Comparison of ENCODE assay signal across 1 cellular context in the genomic region with DNA sequence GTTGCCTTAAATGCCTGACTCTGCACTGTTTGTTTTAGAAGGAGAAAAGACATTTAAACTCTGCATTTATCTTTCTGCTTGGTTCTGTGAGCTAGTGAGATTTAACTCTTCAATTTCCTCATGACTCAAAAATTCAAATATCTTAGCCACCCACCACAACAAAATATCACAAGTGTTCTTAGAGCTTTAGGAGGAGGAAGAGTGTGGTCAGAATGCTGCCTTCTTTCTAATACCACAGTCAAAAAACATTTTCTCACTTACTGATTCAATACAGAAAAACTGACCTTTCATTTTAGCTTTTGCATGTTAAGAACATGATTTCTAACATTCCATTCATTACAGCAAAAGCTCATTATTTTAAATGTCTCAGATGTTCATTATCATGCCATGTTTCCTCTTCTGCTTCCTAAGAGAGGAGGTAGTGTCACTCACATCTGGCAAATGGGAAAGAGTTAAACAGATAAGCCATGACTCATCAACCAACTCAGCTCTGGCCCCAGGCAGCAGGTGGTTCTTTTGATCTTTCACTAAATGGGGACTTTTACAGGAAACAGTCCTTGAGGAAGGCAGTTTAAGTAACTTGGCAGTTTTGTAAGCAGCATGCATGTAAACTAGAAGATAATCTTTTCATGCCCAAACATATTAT.
A peak's percentile ranks its signal among the peaks of the same experiment; 100 is the strongest.
TF ChIP-seq lines count a peak whose summit lies in the region.

No MANE protein-coding gene starts in this region.

TF ChIP-seq in K562, 482 proteins besides CTCF, POLR2A, EP300 and RAD21 (continues in another document):
- TF ChIP-seq ZNF57 (CRISPR knock-in tag; IDR thresholded peaks at IDR 0.05): no peak
- peak; percentile 87 for TF ChIP-seq SMARCA4 (IDR thresholded peaks at IDR 0.05)
- TF ChIP-seq, protein P1, sequence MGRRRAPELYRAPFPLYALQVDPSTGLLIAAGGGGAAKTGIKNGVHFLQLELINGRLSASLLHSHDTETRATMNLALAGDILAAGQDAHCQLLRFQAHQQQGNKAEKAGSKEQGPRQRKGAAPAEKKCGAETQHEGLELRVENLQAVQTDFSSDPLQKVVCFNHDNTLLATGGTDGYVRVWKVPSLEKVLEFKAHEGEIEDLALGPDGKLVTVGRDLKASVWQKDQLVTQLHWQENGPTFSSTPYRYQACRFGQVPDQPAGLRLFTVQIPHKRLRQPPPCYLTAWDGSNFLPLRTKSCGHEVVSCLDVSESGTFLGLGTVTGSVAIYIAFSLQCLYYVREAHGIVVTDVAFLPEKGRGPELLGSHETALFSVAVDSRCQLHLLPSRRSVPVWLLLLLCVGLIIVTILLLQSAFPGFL (CRISPR knock-in tag; IDR thresholded peaks at IDR 0.05): no peak
- peak; percentile 79 for TF ChIP-seq NFE2 (IDR thresholded peaks at IDR 0.05; ENCODE audit: low read depth)
- TF ChIP-seq CREM (IDR thresholded peaks at IDR 0.05; ENCODE audit: low read depth): peak; percentile 28; the same call in 1 of the 2 replicates
- TF ChIP-seq ZBTB7A (IDR thresholded peaks at IDR 0.05; ENCODE audit: borderline replicate concordance, control insufficient read depth, low read depth, low read length): no peak
- TF ChIP-seq SIN3A (IDR thresholded peaks at IDR 0.05; ENCODE audit: borderline replicate concordance in 2 of 2, control insufficient read depth in 1 of 2, low read depth in 2 of 2, low read length in 2 of 2): no peak
- TF ChIP-seq CHD2 (IDR thresholded peaks at IDR 0.05; ENCODE audit: low read depth, low read length): no peak
- TF ChIP-seq CBX3 (IDR thresholded peaks at IDR 0.05; ENCODE audit: borderline replicate concordance in 1 of 2, low read length in 2 of 2): no peak
- no peak for TF ChIP-seq RHOXF2B (CRISPR knock-in tag; conservative IDR thresholded peaks at IDR 0.05)
- TF ChIP-seq, protein P2, sequence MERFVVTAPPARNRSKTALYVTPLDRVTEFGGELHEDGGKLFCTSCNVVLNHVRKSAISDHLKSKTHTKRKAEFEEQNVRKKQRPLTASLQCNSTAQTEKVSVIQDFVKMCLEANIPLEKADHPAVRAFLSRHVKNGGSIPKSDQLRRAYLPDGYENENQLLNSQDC (CRISPR knock-in tag; IDR thresholded peaks at IDR 0.05): no peak
- no peak for TF ChIP-seq SIX5 (IDR thresholded peaks at IDR 0.05; ENCODE audit: borderline replicate concordance in 1 of 2, insufficient read depth in 1 of 2, low read depth in 1 of 2, low read length in 2 of 2)
- TF ChIP-seq TCF3 (CRISPR knock-in tag; IDR thresholded peaks at IDR 0.05): peak; percentile 62
- TF ChIP-seq GATAD2B (IDR thresholded peaks at IDR 0.05; ENCODE audit: borderline replicate concordance): no peak
- no peak for TF ChIP-seq ZKSCAN1 (IDR thresholded peaks at IDR 0.05; ENCODE audit: low read depth, low read length)
- 0 out of 2 replicates have a peak, but pooled peaks have one; percentile 65 for TF ChIP-seq SMARCC2 (IDR thresholded peaks at IDR 0.05; ENCODE audit: low read depth)
- TF ChIP-seq, protein P3, sequence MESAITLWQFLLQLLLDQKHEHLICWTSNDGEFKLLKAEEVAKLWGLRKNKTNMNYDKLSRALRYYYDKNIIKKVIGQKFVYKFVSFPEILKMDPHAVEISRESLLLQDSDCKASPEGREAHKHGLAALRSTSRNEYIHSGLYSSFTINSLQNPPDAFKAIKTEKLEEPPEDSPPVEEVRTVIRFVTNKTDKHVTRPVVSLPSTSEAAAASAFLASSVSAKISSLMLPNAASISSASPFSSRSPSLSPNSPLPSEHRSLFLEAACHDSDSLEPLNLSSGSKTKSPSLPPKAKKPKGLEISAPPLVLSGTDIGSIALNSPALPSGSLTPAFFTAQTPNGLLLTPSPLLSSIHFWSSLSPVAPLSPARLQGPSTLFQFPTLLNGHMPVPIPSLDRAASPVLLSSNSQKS (CRISPR knock-in tag; IDR thresholded peaks at IDR 0.05): no peak
- TF ChIP-seq, protein P4, sequence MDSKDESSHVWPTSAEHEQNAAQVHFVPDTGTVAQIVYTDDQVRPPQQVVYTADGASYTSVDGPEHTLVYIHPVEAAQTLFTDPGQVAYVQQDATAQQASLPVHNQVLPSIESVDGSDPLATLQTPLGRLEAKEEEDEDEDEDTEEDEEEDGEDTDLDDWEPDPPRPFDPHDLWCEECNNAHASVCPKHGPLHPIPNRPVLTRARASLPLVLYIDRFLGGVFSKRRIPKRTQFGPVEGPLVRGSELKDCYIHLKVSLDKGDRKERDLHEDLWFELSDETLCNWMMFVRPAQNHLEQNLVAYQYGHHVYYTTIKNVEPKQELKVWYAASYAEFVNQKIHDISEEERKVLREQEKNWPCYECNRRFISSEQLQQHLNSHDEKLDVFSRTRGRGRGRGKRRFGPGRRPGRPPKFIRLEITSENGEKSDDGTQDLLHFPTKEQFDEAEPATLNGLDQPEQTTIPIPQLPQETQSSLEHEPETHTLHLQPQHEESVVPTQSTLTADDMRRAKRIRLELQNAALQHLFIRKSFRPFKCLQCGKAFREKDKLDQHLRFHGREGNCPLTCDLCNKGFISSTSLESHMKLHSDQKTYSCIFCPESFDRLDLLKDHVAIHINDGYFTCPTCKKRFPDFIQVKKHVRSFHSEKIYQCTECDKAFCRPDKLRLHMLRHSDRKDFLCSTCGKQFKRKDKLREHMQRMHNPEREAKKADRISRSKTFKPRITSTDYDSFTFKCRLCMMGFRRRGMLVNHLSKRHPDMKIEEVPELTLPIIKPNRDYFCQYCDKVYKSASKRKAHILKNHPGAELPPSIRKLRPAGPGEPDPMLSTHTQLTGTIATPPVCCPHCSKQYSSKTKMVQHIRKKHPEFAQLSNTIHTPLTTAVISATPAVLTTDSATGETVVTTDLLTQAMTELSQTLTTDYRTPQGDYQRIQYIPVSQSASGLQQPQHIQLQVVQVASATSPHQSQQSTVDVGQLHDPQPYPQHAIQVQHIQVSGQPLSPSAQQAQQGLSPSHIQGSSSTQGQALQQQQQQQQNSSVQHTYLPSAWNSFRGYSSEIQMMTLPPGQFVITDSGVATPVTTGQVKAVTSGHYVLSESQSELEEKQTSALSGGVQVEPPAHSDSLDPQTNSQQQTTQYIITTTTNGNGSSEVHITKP (IDR thresholded peaks at IDR 0.05; ENCODE audit: partially characterized antibody): no peak
- peak; percentile 81 for TF ChIP-seq JUN (IDR thresholded peaks at IDR 0.05; ENCODE audit: borderline replicate concordance, low read depth, low read length)
- no peak for TF ChIP-seq JUN (CRISPR knock-in tag; IDR thresholded peaks at IDR 0.05; ENCODE audit: borderline replicate concordance)
- TF ChIP-seq, protein P5, sequence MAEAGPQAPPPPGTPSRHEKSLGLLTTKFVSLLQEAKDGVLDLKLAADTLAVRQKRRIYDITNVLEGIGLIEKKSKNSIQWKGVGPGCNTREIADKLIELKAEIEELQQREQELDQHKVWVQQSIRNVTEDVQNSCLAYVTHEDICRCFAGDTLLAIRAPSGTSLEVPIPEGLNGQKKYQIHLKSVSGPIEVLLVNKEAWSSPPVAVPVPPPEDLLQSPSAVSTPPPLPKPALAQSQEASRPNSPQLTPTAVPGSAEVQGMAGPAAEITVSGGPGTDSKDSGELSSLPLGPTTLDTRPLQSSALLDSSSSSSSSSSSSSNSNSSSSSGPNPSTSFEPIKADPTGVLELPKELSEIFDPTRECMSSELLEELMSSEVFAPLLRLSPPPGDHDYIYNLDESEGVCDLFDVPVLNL (CRISPR knock-in tag; IDR thresholded peaks at IDR 0.05; ENCODE audit: low read depth): no peak
- TF ChIP-seq, protein P6, sequence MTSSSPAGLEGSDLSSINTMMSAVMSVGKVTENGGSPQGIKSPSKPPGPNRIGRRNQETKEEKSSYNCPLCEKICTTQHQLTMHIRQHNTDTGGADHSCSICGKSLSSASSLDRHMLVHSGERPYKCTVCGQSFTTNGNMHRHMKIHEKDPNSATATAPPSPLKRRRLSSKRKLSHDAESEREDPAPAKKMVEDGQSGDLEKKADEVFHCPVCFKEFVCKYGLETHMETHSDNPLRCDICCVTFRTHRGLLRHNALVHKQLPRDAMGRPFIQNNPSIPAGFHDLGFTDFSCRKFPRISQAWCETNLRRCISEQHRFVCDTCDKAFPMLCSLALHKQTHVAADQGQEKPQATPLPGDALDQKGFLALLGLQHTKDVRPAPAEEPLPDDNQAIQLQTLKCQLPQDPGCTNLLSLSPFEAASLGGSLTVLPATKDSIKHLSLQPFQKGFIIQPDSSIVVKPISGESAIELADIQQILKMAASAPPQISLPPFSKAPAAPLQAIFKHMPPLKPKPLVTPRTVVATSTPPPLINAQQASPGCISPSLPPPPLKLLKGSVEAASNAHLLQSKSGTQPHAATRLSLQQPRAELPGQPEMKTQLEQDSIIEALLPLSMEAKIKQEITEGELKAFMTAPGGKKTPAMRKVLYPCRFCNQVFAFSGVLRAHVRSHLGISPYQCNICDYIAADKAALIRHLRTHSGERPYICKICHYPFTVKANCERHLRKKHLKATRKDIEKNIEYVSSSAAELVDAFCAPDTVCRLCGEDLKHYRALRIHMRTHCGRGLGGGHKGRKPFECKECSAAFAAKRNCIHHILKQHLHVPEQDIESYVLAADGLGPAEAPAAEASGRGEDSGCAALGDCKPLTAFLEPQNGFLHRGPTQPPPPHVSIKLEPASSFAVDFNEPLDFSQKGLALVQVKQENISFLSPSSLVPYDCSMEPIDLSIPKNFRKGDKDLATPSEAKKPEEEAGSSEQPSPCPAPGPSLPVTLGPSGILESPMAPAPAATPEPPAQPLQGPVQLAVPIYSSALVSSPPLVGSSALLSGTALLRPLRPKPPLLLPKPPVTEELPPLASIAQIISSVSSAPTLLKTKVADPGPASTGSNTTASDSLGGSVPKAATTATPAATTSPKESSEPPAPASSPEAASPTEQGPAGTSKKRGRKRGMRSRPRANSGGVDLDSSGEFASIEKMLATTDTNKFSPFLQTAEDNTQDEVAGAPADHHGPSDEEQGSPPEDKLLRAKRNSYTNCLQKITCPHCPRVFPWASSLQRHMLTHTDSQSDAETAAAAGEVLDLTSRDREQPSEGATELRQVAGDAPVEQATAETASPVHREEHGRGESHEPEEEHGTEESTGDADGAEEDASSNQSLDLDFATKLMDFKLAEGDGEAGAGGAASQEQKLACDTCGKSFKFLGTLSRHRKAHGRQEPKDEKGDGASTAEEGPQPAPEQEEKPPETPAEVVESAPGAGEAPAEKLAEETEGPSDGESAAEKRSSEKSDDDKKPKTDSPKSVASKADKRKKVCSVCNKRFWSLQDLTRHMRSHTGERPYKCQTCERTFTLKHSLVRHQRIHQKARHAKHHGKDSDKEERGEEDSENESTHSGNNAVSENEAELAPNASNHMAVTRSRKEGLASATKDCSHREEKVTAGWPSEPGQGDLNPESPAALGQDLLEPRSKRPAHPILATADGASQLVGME (CRISPR knock-in tag; IDR thresholded peaks at IDR 0.05): no peak
- TF ChIP-seq CCAR2 (IDR thresholded peaks at IDR 0.05; ENCODE audit: low read depth, low read length): no peak
- TF ChIP-seq, protein P7, sequence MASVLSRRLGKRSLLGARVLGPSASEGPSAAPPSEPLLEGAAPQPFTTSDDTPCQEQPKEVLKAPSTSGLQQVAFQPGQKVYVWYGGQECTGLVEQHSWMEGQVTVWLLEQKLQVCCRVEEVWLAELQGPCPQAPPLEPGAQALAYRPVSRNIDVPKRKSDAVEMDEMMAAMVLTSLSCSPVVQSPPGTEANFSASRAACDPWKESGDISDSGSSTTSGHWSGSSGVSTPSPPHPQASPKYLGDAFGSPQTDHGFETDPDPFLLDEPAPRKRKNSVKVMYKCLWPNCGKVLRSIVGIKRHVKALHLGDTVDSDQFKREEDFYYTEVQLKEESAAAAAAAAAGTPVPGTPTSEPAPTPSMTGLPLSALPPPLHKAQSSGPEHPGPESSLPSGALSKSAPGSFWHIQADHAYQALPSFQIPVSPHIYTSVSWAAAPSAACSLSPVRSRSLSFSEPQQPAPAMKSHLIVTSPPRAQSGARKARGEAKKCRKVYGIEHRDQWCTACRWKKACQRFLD (CRISPR knock-in tag; IDR thresholded peaks at IDR 0.05): no peak
- peak in 1 of 2 experiments; percentile 65; a peak in 1 of 4 replicates for TF ChIP-seq ETV6 (IDR thresholded peaks at IDR 0.05; ENCODE audit: borderline replicate concordance in 1 of 2, low read depth in 2 of 2, low read length in 1 of 2)
- no peak for TF ChIP-seq ETV6 (CRISPR knock-in tag; IDR thresholded peaks at IDR 0.05; ENCODE audit: borderline replicate concordance)
- TF ChIP-seq, protein P8, sequence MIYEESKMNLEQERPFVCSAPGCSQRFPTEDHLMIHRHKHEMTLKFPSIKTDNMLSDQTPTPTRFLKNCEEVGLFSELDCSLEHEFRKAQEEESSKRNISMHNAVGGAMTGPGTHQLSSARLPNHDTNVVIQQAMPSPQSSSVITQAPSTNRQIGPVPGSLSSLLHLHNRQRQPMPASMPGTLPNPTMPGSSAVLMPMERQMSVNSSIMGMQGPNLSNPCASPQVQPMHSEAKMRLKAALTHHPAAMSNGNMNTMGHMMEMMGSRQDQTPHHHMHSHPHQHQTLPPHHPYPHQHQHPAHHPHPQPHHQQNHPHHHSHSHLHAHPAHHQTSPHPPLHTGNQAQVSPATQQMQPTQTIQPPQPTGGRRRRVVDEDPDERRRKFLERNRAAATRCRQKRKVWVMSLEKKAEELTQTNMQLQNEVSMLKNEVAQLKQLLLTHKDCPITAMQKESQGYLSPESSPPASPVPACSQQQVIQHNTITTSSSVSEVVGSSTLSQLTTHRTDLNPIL (CRISPR knock-in tag; IDR thresholded peaks at IDR 0.05): no peak
- TF ChIP-seq HDAC2 (IDR thresholded peaks at IDR 0.05): no peak
- no peak for TF ChIP-seq HNRNPLL (IDR thresholded peaks at IDR 0.05; ENCODE audit: low read depth, low read length, poor library complexity, severe bottlenecking)
- peak; percentile 48; the same call in 1 of the 2 replicates for TF ChIP-seq TAL1 (IDR thresholded peaks at IDR 0.05)
- no peak for TF ChIP-seq TARDBP (IDR thresholded peaks at IDR 0.05)
- TF ChIP-seq SMARCA5 (IDR thresholded peaks at IDR 0.05): no peak
- TF ChIP-seq ZNF324 (CRISPR knock-in tag; IDR thresholded peaks at IDR 0.05): no peak
- no peak for TF ChIP-seq ZNF347 (CRISPR knock-in tag; IDR thresholded peaks at IDR 0.05; ENCODE audit: low read depth)
- TF ChIP-seq, protein P9, sequence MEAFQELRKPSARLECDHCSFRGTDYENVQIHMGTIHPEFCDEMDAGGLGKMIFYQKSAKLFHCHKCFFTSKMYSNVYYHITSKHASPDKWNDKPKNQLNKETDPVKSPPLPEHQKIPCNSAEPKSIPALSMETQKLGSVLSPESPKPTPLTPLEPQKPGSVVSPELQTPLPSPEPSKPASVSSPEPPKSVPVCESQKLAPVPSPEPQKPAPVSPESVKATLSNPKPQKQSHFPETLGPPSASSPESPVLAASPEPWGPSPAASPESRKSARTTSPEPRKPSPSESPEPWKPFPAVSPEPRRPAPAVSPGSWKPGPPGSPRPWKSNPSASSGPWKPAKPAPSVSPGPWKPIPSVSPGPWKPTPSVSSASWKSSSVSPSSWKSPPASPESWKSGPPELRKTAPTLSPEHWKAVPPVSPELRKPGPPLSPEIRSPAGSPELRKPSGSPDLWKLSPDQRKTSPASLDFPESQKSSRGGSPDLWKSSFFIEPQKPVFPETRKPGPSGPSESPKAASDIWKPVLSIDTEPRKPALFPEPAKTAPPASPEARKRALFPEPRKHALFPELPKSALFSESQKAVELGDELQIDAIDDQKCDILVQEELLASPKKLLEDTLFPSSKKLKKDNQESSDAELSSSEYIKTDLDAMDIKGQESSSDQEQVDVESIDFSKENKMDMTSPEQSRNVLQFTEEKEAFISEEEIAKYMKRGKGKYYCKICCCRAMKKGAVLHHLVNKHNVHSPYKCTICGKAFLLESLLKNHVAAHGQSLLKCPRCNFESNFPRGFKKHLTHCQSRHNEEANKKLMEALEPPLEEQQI (IDR thresholded peaks at IDR 0.05): peak; percentile 70; the same call in 1 of the 2 replicates
